Comparison of ENCODE assay signal across 8 cellular contexts in the genomic region with DNA sequence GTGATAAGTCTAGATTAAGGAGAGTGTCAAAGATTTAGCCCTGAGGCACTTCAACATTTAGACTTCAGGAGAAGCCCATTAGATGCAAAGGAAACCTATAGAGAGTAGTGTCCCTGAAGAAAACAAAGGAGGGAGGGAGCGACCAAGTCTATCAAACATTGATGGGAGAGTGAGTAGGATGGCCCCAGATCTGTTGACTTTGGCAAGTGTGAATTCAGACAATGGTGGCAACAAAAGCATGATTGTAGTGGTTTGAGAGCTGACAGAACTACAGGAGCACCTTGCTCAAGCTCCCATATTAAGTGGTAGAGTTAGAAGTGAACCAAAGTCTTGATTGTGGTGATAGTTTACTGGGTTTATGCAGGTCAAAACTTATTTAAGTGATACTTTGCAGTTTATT. TPM values are rescaled to one million over a fixed set of nuclear protein-coding genes. Genes with fewer than 3 reads are reported as not detected.
DNase-seq lines count a peak whose midpoint lies in the region; ATAC-seq, FAIRE-seq and TF ChIP-seq lines count a peak whose summit lies in the region.

No MANE protein-coding gene starts in this region.

- no peaks in the 10 kb centered on the region for H3K9me1 ChIP-seq in endothelial cell of umbilical vein (replicated peaks; ENCODE audit: control insufficient read depth, extremely low read depth, insufficient read depth, low read length)

- H3K4me3 ChIP-seq in DND-41 (ENCODE audit: low read depth in 1 of 2, low read length in 2 of 2) (peak overlapping the region in 1 of 2 experiments; percentile 84; a peak in 3 of 4 replicates), OCI-LY7 (ENCODE audit: low read depth, low read length, poor library complexity, severe bottlenecking) (peak overlapping the region; percentile 93), endothelial cell of umbilical vein (replicated peaks in 1 of 3; ENCODE audit: insufficient read depth in 1 of 3, low read depth in 1 of 3, low read length in 3 of 3) (peak overlapping the region in 1 of 3 experiments; percentile 76)

- POLR2A ChIA-PET in OCI-LY7 (lab: Charles Lee) (interaction anchor here (0.5 to 2.3 kb wide), 5 partner anchors 12 to 149 kb away, joined by 3 to 11 read pairs (median 7); a partner anchor contains a TSS), endothelial cell of umbilical vein (lab: Charles Lee) (interaction anchor here (1.9 kb wide), 1 partner anchor 13 kb away, joined by 9 read pairs; a partner anchor contains a TSS)

- no peak overlapping the region for H3K27ac Mint-ChIP-seq in progenitor cell of endocrine pancreas

- H3K27me3 Mint-ChIP-seq in progenitor cell of endocrine pancreas: peaks cover 5% of the 10 kb centered on the region

- peaks cover 44% of the 10 kb centered on the region for H3K79me2 ChIP-seq in DND-41 (ENCODE audit: insufficient read depth, low read length)
- H3K79me2 ChIP-seq in OCI-LY7 (ENCODE audit: insufficient read depth, low read depth, low read length): peaks cover 39% of the 10 kb centered on the region
- peaks cover 35% of the 10 kb centered on the region for H3K79me2 ChIP-seq in endothelial cell of umbilical vein (ENCODE audit: control insufficient read depth, insufficient read depth, low read length)

- peak overlapping the region; percentile 81; the same call in 1 of the 2 replicates for H3K9ac ChIP-seq in DND-41 (ENCODE audit: low read depth, low read length)
- peak overlapping the region; percentile 90 for H3K9ac ChIP-seq in endothelial cell of umbilical vein (replicated peaks; ENCODE audit: extremely low read depth, insufficient read depth, low read length)

- no peak for FAIRE-seq in endothelial cell of umbilical vein (lab: Jason Lieb, UNC)

- no peaks in the 10 kb centered on the region for H3K9me3 Mint-ChIP-seq in progenitor cell of endocrine pancreas (ENCODE audit: low read depth)

- TF ChIP-seq CTCF in DND-41 (IDR thresholded peaks at IDR 0.05; ENCODE audit: borderline replicate concordance, extremely low read depth, low read length, poor library complexity, severe bottlenecking): no peak
- no peak for TF ChIP-seq CTCF in OCI-LY7 (conservative IDR thresholded peaks at IDR 0.05; ENCODE audit: low read length)
- no peak for TF ChIP-seq CTCF in endothelial cell of umbilical vein (IDR thresholded peaks at IDR 0.05; ENCODE audit: extremely low read depth in 1 of 2, insufficient read depth in 1 of 2, low read depth in 1 of 2, low read length in 2 of 2)
- no peak for TF ChIP-seq CTCF in progenitor cell of endocrine pancreas (IDR thresholded peaks at IDR 0.05; ENCODE audit: unreplicated experiment)

- H3K4me2 ChIP-seq in DND-41 (ENCODE audit: insufficient read depth, low read length) (peak overlapping the region; percentile 95), OCI-LY7 (ENCODE audit: low read length) (peak overlapping the region; percentile 77), endothelial cell of umbilical vein (ENCODE audit: insufficient read depth, low read length) (peak overlapping the region; percentile 82)

- DNase-seq in DND-41 (no peak), OCI-LY7 (ENCODE audit: low spot score) (no peak), endothelial cell of umbilical vein (ENCODE audit: low read depth, low spot score) (no peak), progenitor cell of endocrine pancreas (ENCODE audit: low spot score, unreplicated experiment) (no peak), SW480 (ENCODE audit: low spot score) (no peak), COR-L47 (lab: John Stamatoyannopoulos, UW) (no peak), cerebellar nuclear complex (lab: John Stamatoyannopoulos, UW) (no peak)

- dilution Hi-C loops in endothelial cell of umbilical vein (cut with MboI; ENCODE audit: extremely low pct_ligation_motif_present, low sequenced_read_pairs): no loop called here

- TF ChIP-seq POLR2A in endothelial cell of umbilical vein (IDR thresholded peaks at IDR 0.05; ENCODE audit: low read depth, low read length): no peak

- H3K27ac ChIP-seq in DND-41 (ENCODE audit: low read length): no peak overlapping the region
- H3K27ac ChIP-seq in OCI-LY7 (ENCODE audit: low read depth, low read length, poor library complexity, severe bottlenecking): no peak overlapping the region
- H3K27ac ChIP-seq in endothelial cell of umbilical vein (ENCODE audit: insufficient read depth, low read depth, low read length): no peak overlapping the region

- H3K27me3 ChIP-seq in DND-41 (ENCODE audit: insufficient read depth, low read length, poor library complexity): no peaks in the 10 kb centered on the region
- H3K27me3 ChIP-seq in endothelial cell of umbilical vein (ENCODE audit: control insufficient read depth in 2 of 2, insufficient read depth in 2 of 2, low read length in 2 of 2): no peaks in the 10 kb centered on the region

- peaks cover 36% of the 10 kb centered on the region for H3K4me1 Mint-ChIP-seq in progenitor cell of endocrine pancreas (ENCODE audit: low read depth)

- peaks cover 36% of the 10 kb centered on the region for H4K20me1 ChIP-seq in DND-41 (ENCODE audit: insufficient read depth, low read length)
- peaks cover 28% of the 10 kb centered on the region for H4K20me1 ChIP-seq in OCI-LY7 (ENCODE audit: insufficient read depth, low read length)
- no peaks in the 10 kb centered on the region for H4K20me1 ChIP-seq in endothelial cell of umbilical vein (replicated peaks; ENCODE audit: control insufficient read depth, extremely low read depth, insufficient read depth, low read length)

- peak overlapping the region; percentile 89 for H3K4me3 Mint-ChIP-seq in progenitor cell of endocrine pancreas (ENCODE audit: low read depth)

- ATAC-seq in DND-41 (ENCODE audit: insufficient read depth, low read depth) (no peak), HG02970 (IDR thresholded peaks at IDR 0.05; ENCODE audit: low FRiP score, unreplicated experiment) (no peak)

- peaks cover 47% of the 10 kb centered on the region for H3K4me1 ChIP-seq in DND-41 (ENCODE audit: insufficient read depth, low read length)
- H3K4me1 ChIP-seq in OCI-LY7 (ENCODE audit: insufficient read depth, low read length, poor library complexity, severe bottlenecking): peaks cover 40% of the 10 kb centered on the region
- H3K4me1 ChIP-seq in endothelial cell of umbilical vein (ENCODE audit: control insufficient read depth, extremely low read depth, insufficient read depth, low read length): peaks cover 18% of the 10 kb centered on the region

- peaks cover 20% of the 10 kb centered on the region for H3K36me3 ChIP-seq in DND-41 (ENCODE audit: insufficient read depth, low read length)
- H3K36me3 ChIP-seq in OCI-LY7 (ENCODE audit: insufficient read depth, low read length): peaks cover 26% of the 10 kb centered on the region
- no peaks in the 10 kb centered on the region for H3K36me3 ChIP-seq in endothelial cell of umbilical vein (ENCODE audit: control insufficient read depth in 2 of 2, extremely low read depth in 1 of 2, insufficient read depth in 2 of 2, low read length in 2 of 2)

- intact Hi-C loops in OCI-LY7 (cut with micrococcal nuclease; ENCODE audit: unreplicated experiment): loop anchor here (2.0 kb wide), 2 partner anchors 13 to 47 kb away; a partner anchor contains a TSS
- intact Hi-C loops in endothelial cell of umbilical vein (cut with micrococcal nuclease): no loop called here

- no peaks in the 10 kb centered on the region for H3K9me2 ChIP-seq in OCI-LY7 (ENCODE audit: insufficient read depth, low read length)

- H3K36me3 Mint-ChIP-seq in progenitor cell of endocrine pancreas (ENCODE audit: insufficient read depth): no peaks in the 10 kb centered on the region

- CTCF ChIA-PET in OCI-LY7 (lab: Charles Lee; ENCODE audit: unreplicated experiment) (no interaction called here), endothelial cell of umbilical vein (lab: Charles Lee) (interaction anchor here (1.5 to 2.7 kb wide), 7 partner anchors 13 to 161 kb away, joined by 3 to 17 read pairs (median 8); a partner anchor contains a TSS)

- H2AFZ ChIP-seq in DND-41 (ENCODE audit: low read depth, low read length): peak overlapping the region; percentile 93
- peak overlapping the region; percentile 72; the same call in 1 of the 2 replicates for H2AFZ ChIP-seq in OCI-LY7 (ENCODE audit: low read length)
- peak overlapping the region; percentile 93 for H2AFZ ChIP-seq in endothelial cell of umbilical vein (ENCODE audit: low read depth, low read length)

- no TSS peak for BruUV-seq in OCI-LY7 (replicated peaks; lab: Mats Ljungman, UMichigan)
- no TSS peak for BruUV-seq in endothelial cell of umbilical vein (replicated peaks; lab: Mats Ljungman, UMichigan)

- H3K9me3 ChIP-seq in DND-41 (ENCODE audit: insufficient read depth, low read length, severe bottlenecking) (no peaks in the 10 kb centered on the region), OCI-LY7 (ENCODE audit: low read length) (no peaks in the 10 kb centered on the region), endothelial cell of umbilical vein (replicated peaks; ENCODE audit: control insufficient read depth, insufficient read depth, low read length) (no peaks in the 10 kb centered on the region)

RNA-seq across cellular contexts. Expression of a gene that starts 1.0 kb away (rescaled TPM):
- 53.0 and 126 TPM in 2 replicates for total RNA-seq in OCI-LY7 (2014; rRNA removed; shearing (Covaris generic))
- 83.1 and 86.7 TPM in 2 replicates for total RNA-seq in OCI-LY7 (2022)
- 55.8 and 60.3 TPM in 2 replicates for total RNA-seq in endothelial cell of umbilical vein
- 29.0 and 34.0 TPM in 2 replicates for polyA plus RNA-seq in endothelial cell of umbilical vein
- 37.2 and 42.3 TPM in 2 replicates for polyA plus RNA-seq in endothelial cell of umbilical vein (2011; cell fraction: cytosol; rRNA removed)
- polyA plus RNA-seq in endothelial cell of umbilical vein (2011; cell fraction: nucleus; rRNA removed): 73.9 and 111 TPM in 2 replicates
- 53.7 and 54.0 TPM in 2 replicates for polyA plus RNA-seq in endothelial cell of umbilical vein (2012)
- 48.1 and 55.2 TPM in 2 replicates for polyA minus RNA-seq in endothelial cell of umbilical vein
- 50.5 TPM for polyA minus RNA-seq in endothelial cell of umbilical vein (2011; cell fraction: cytosol; rRNA and poly(A)+ RNA removed)
- polyA minus RNA-seq in endothelial cell of umbilical vein (2011; cell fraction: nucleus; rRNA and poly(A)+ RNA removed): 23.3 and 30.2 TPM in 2 replicates
- total RNA-seq in progenitor cell of endocrine pancreas: 72.0 and 78.7 TPM in 2 replicates

RNA-seq across cellular contexts. Expression of a gene that starts 13.2 kb away (rescaled TPM):
- 16.7 and 25.2 TPM in 2 replicates for total RNA-seq in OCI-LY7 (2014; rRNA removed; shearing (Covaris generic))
- 34.9 and 36.3 TPM in 2 replicates for total RNA-seq in OCI-LY7 (2022)
- 10.6 and 12.0 TPM in 2 replicates for total RNA-seq in endothelial cell of umbilical vein
- 22.3 and 23.3 TPM in 2 replicates for polyA plus RNA-seq in endothelial cell of umbilical vein
- 12.1 and 12.9 TPM in 2 replicates for polyA plus RNA-seq in endothelial cell of umbilical vein (2011; cell fraction: cytosol; rRNA removed)
- 13.5 and 15.0 TPM in 2 replicates for polyA plus RNA-seq in endothelial cell of umbilical vein (2011; cell fraction: nucleus; rRNA removed)
- 6.6 and 8.4 TPM in 2 replicates for polyA plus RNA-seq in endothelial cell of umbilical vein (2012)
- 15.3 and 22.2 TPM in 2 replicates for polyA minus RNA-seq in endothelial cell of umbilical vein
- polyA minus RNA-seq in endothelial cell of umbilical vein (2011; cell fraction: cytosol; rRNA and poly(A)+ RNA removed): 22.1 TPM
- 7.6 and 12.0 TPM in 2 replicates for polyA minus RNA-seq in endothelial cell of umbilical vein (2011; cell fraction: nucleus; rRNA and poly(A)+ RNA removed)
- 16.6 and 19.7 TPM in 2 replicates for total RNA-seq in progenitor cell of endocrine pancreas

RNA-seq across cellular contexts. Expression of a gene that starts 14.0 kb away (rescaled TPM):
- 51.2 and 66.4 TPM in 2 replicates for total RNA-seq in OCI-LY7 (2014; rRNA removed; shearing (Covaris generic))
- total RNA-seq in OCI-LY7 (2022) (114 and 116 TPM in 2 replicates), endothelial cell of umbilical vein (87.3 and 103 TPM in 2 replicates), progenitor cell of endocrine pancreas (75.2 and 81.9 TPM in 2 replicates)
- polyA plus RNA-seq in endothelial cell of umbilical vein: 58.4 and 63.1 TPM in 2 replicates
- 48.2 and 59.3 TPM in 2 replicates for polyA plus RNA-seq in endothelial cell of umbilical vein (2011; cell fraction: cytosol; rRNA removed)
- polyA plus RNA-seq in endothelial cell of umbilical vein (2011; cell fraction: nucleus; rRNA removed): 60.5 and 77.4 TPM in 2 replicates
- polyA plus RNA-seq in endothelial cell of umbilical vein (2012): 60.2 and 63.8 TPM in 2 replicates
- polyA minus RNA-seq in endothelial cell of umbilical vein: 53.5 and 54.4 TPM in 2 replicates
- polyA minus RNA-seq in endothelial cell of umbilical vein (2011; cell fraction: cytosol; rRNA and poly(A)+ RNA removed): 19.0 TPM
- 22.0 and 23.6 TPM in 2 replicates for polyA minus RNA-seq in endothelial cell of umbilical vein (2011; cell fraction: nucleus; rRNA and poly(A)+ RNA removed)

RNA-seq across cellular contexts. Expression of a gene that starts 46.8 kb away (rescaled TPM):
- 103 and 126 TPM in 2 replicates for total RNA-seq in OCI-LY7 (2014; rRNA removed; shearing (Covaris generic))
- total RNA-seq in OCI-LY7 (2022) (150 and 155 TPM in 2 replicates), endothelial cell of umbilical vein (75.1 and 88.3 TPM in 2 replicates), progenitor cell of endocrine pancreas (141 and 142 TPM in 2 replicates)
- polyA plus RNA-seq in endothelial cell of umbilical vein: 19.2 and 20.3 TPM in 2 replicates
- 14.5 and 15.8 TPM in 2 replicates for polyA plus RNA-seq in endothelial cell of umbilical vein (2011; cell fraction: cytosol; rRNA removed)
- polyA plus RNA-seq in endothelial cell of umbilical vein (2011; cell fraction: nucleus; rRNA removed): 75.7 and 89.5 TPM in 2 replicates
- 34.0 and 45.9 TPM in 2 replicates for polyA plus RNA-seq in endothelial cell of umbilical vein (2012)
- 142 and 159 TPM in 2 replicates for polyA minus RNA-seq in endothelial cell of umbilical vein
- polyA minus RNA-seq in endothelial cell of umbilical vein (2011; cell fraction: cytosol; rRNA and poly(A)+ RNA removed): 27.1 TPM
- polyA minus RNA-seq in endothelial cell of umbilical vein (2011; cell fraction: nucleus; rRNA and poly(A)+ RNA removed): 244 and 248 TPM in 2 replicates

RNA-seq across cellular contexts. Expression of a gene that starts 47.4 kb away (rescaled TPM):
- 44.2 and 59.0 TPM in 2 replicates for total RNA-seq in OCI-LY7 (2014; rRNA removed; shearing (Covaris generic))
- total RNA-seq in OCI-LY7 (2022): 77.3 and 79.6 TPM in 2 replicates
- 32.6 and 33.7 TPM in 2 replicates for total RNA-seq in endothelial cell of umbilical vein
- 47.3 and 49.1 TPM in 2 replicates for polyA plus RNA-seq in endothelial cell of umbilical vein
- polyA plus RNA-seq in endothelial cell of umbilical vein (2011; cell fraction: cytosol; rRNA removed): 53.2 and 55.1 TPM in 2 replicates
- polyA plus RNA-seq in endothelial cell of umbilical vein (2011; cell fraction: nucleus; rRNA removed): 15.2 and 17.5 TPM in 2 replicates
- 28.9 and 34.9 TPM in 2 replicates for polyA plus RNA-seq in endothelial cell of umbilical vein (2012)
- 44.6 and 46.7 TPM in 2 replicates for polyA minus RNA-seq in endothelial cell of umbilical vein
- polyA minus RNA-seq in endothelial cell of umbilical vein (2011; cell fraction: cytosol; rRNA and poly(A)+ RNA removed): 95.8 TPM
- 8.5 and 16.6 TPM in 2 replicates for polyA minus RNA-seq in endothelial cell of umbilical vein (2011; cell fraction: nucleus; rRNA and poly(A)+ RNA removed)
- total RNA-seq in progenitor cell of endocrine pancreas: 27.5 and 28.2 TPM in 2 replicates
